8 cellular contexts compared by ENCODE assay signal in genomic region chr11:73647459-73648100, GRCh38. TPM values are rescaled to one million over a fixed set of nuclear protein-coding genes. Genes with fewer than 3 reads are reported as not detected.
A peak's percentile ranks its signal among the peaks of the same experiment; 100 is the strongest.
DNase-seq lines count a peak whose midpoint lies in the region; ATAC-seq and TF ChIP-seq lines count a peak whose summit lies in the region.

No MANE protein-coding gene starts in this region.

- in situ Hi-C loops in GM13976 (cut with MboI; ENCODE audit: low sequenced_read_pairs, unreplicated experiment), result no loop called here

- TF ChIP-seq CTCF in GM13976 (IDR thresholded peaks at IDR 0.05; ENCODE audit: borderline replicate concordance, control extremely low read depth, extremely low read depth, insufficient read depth, missing control alignments), result no peak

- DNase-seq in GM13976 (ENCODE audit: low spot score) (peak; percentile 93), NCI-H345 (lab: John Stamatoyannopoulos, UW) (peak; percentile 97), cerebellum (ENCODE audit: low spot score) (peak; percentile 94), kidney tubule cell (ENCODE audit: low spot score) (peak; percentile 89)
- peak; percentile 94 for DNase-seq in activated CD4-positive, alpha-beta T cell treated with anti-CD3 and anti-CD28 coated beads for 48 hours
- peak; percentile 92 for DNase-seq in stimulated activated CD4-positive, alpha-beta T cell treated with anti-CD3 and anti-CD28 coated beads, Interleukin-1b, Interleukin-23, amount 100 ng/mL, for 48 hours

- peak; percentile 57 for ATAC-seq in HG03097 (IDR thresholded peaks at IDR 0.05; ENCODE audit: low FRiP score, unreplicated experiment)
- no peak for ATAC-seq in GM21526 (IDR thresholded peaks at IDR 0.05; ENCODE audit: low FRiP score, unreplicated experiment)

RNA-seq across cellular contexts. Expression of gene PLEKHB1, which starts 1.2 kb away (rescaled TPM):
- 7.4 TPM for total RNA-seq in cerebellum

RNA-seq across cellular contexts. Expression of gene FAM168A, which starts 49.7 kb away (rescaled TPM):
- total RNA-seq in cerebellum, result 71.0 TPM
